In the genomic region with DNA sequence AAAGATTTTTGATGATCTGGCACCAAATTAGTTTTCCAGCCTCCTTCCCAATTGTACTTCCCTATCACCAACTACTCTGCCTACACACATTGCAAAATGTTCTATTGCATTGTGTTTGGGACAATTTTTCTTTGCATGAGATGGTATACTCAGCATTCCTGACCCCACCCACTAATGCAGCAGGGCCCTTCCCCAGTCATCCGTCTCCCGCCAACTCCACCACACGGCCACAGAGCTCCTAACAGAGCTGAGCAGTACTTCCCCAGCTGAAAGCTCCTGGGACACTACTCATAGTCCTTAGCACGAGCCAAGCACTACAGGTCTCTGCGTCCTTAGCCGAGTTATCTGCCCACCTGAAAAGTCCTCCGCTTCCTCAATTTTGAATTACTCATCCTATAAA, we compare ENCODE assay signal across 18 cellular contexts. TPM values are rescaled to one million over a fixed set of nuclear protein-coding genes. Genes with fewer than 3 reads are reported as not detected.
DNase-seq lines count a peak whose midpoint lies in the region; ATAC-seq, FAIRE-seq and TF ChIP-seq lines count a peak whose summit lies in the region.
"Had no signal": no experiment of that assay in that cellular context is flagged by ENCODE, and none has a peak within 500 bp of the region (broad histone marks: within the 10 kb centered on the region; RNA-seq: fewer than 3 reads in every experiment).

No MANE protein-coding gene starts in this region.

- intact Hi-C loops in Panc1 (cut with micrococcal nuclease; ENCODE audit: unreplicated experiment) = no loop called here
- intact Hi-C loops in kidney (cut with DNase I) = no loop called here
- intact Hi-C loops in thyroid gland (cut with DNase I) = no loop called here

- H3K36me3 ChIP-seq in Panc1 (ENCODE audit: control insufficient read depth, insufficient read depth, low read length) (no peaks in the 10 kb centered on the region), kidney (ENCODE audit: control insufficient read depth in 1 of 2, insufficient read depth in 2 of 2, low read length in 2 of 2) (peaks cover 0 to 17% of the 10 kb centered on the region in 2 donors), thyroid gland (no peaks in the 10 kb centered on the region)
- H3K36me3 ChIP-seq: SJCRH30 had no signal

- DNase-seq in Daoy (ENCODE audit: low read depth) (peak; percentile 55), Panc1 (ENCODE audit: low read depth, low spot score) (no peak), choroid plexus epithelial cell (ENCODE audit: low read depth) (peak; percentile 14), iris pigment epithelial cell (ENCODE audit: low read depth) (peak; percentile 21), coronary artery (ENCODE audit: low spot score) (no peak), NCI-H146 treated with DMSO at 0.1 percent for 48 hours (lab: John Stamatoyannopoulos, UW; ENCODE audit: unreplicated experiment) (no peak), kidney (no peak), thyroid gland (no peak)
- DNase-seq: activated CD4-positive, CD25-positive, alpha-beta regulatory T cell treated with anti-CD3 and anti-CD28 coated beads, Interleukin-2, amount 50 U/mL, for 72 hours; activated naive CD8-positive, alpha-beta T cell treated with anti-CD3 and anti-CD28 coated beads, Interleukin-2, amount 10 ng/mL, durations not matched to agents 7 days and 5 days; CD4-positive, alpha-beta memory T cell; DMS79; erythroblast; NCI-H1436 treated with DMSO at 0.1 percent for 48 hours had no signal

- no peaks in the 10 kb centered on the region for H3K27me3 ChIP-seq in Panc1 (ENCODE audit: control insufficient read depth, insufficient read depth, low read length)
- H3K27me3 ChIP-seq in thyroid gland = no peaks in the 10 kb centered on the region
- H3K27me3 ChIP-seq: breast epithelium, SJCRH30 had no signal

- in situ Hi-C loops in Panc1 (cut with HindIII; ENCODE audit: low pct_unique_long_range_greater_than_20kb, low sequenced_read_pairs) = no loop called here

- ATAC-seq in Panc1 = 0 out of 2 replicates have a peak, but pooled peaks have one; percentile 36
- ATAC-seq: stimulated activated effector memory CD8-positive, alpha-beta T cell treated with anti-CD3 and anti-CD28 coated beads, Interleukin-12 subunit alpha, Interleukin-12 subunit beta, amount 100 ng/mL, for 72 hours had no signal

- no TSS peak for BruUV-seq in Panc1 (replicated peaks; lab: Mats Ljungman, UMichigan)

- no peak overlapping the region for H3K9ac ChIP-seq in kidney (ENCODE audit: low read length in 2 of 2)

- POLR2A ChIA-PET in Panc1 (lab: Charles Lee) = interaction anchor here (0.7 kb wide), 1 partner anchor 249 kb away, joined by 7 read pairs; no protein-coding TSS in a partner anchor

- no peak for TF ChIP-seq POLR2A in thyroid gland (IDR thresholded peaks at IDR 0.05)

- 93 to 96% methylated on average over 7 of the region's 7 CpGs for WGBS in thyroid gland, 2 donors

- FAIRE-seq in kidney (lab: Jason Lieb, UNC) = no peak

- TF ChIP-seq CTCF in Panc1 (IDR thresholded peaks at IDR 0.05) (no peak), choroid plexus epithelial cell (conservative IDR thresholded peaks at IDR 0.05; ENCODE audit: low read depth, low read length) (no peak), coronary artery (IDR thresholded peaks at IDR 0.05) (no peak), kidney (IDR thresholded peaks at IDR 0.05; ENCODE audit: borderline replicate concordance, extremely low read depth, insufficient read depth) (no peak), thyroid gland (IDR thresholded peaks at IDR 0.05) (no peak)

- no peaks in the 10 kb centered on the region for H3K4me1 ChIP-seq in Panc1 (ENCODE audit: control insufficient read depth, insufficient read depth, low read length)
- no peaks in the 10 kb centered on the region for H3K4me1 ChIP-seq in kidney (ENCODE audit: control insufficient read depth in 1 of 2, insufficient read depth in 1 of 2, low read depth in 1 of 2, low read length in 2 of 2)
- H3K4me1 ChIP-seq in thyroid gland = no peaks in the 10 kb centered on the region
- H3K4me1 ChIP-seq: breast epithelium had no signal

- CTCF ChIA-PET in Panc1 (lab: Charles Lee) = no interaction called here

- H3K9me3 ChIP-seq in Panc1 (ENCODE audit: control insufficient read depth, insufficient read depth, low read depth, low read length) (no peaks in the 10 kb centered on the region), kidney (ENCODE audit: control insufficient read depth in 1 of 2, low read length in 2 of 2) (no peaks in the 10 kb centered on the region), thyroid gland (no peaks in the 10 kb centered on the region)
- H3K9me3 ChIP-seq: breast epithelium, SJCRH30 had no signal

- H3K4me3 ChIP-seq in Panc1 (ENCODE audit: low read depth in 2 of 2, low read length in 2 of 2) (no peak overlapping the region), choroid plexus epithelial cell (ENCODE audit: low read depth, low read length) (no peak overlapping the region), coronary artery (no peak overlapping the region), kidney (ENCODE audit: low read length in 2 of 2) (no peak overlapping the region), thyroid gland (replicated peaks in 1 of 3) (no peak overlapping the region)
- H3K4me3 ChIP-seq: breast epithelium, SJCRH30 had no signal

- H3K27ac ChIP-seq in Panc1 (ENCODE audit: low read length) = no peak overlapping the region
- no peak overlapping the region for H3K27ac ChIP-seq in coronary artery
- no peak overlapping the region for H3K27ac ChIP-seq in kidney (ENCODE audit: low read depth in 2 of 2, low read length in 2 of 2)
- H3K27ac ChIP-seq in thyroid gland = no peak overlapping the region
- H3K27ac ChIP-seq: breast epithelium, SJCRH30 had no signal

RNA-seq across cellular contexts. Expression of gene TXNRD3, which starts 34.2 kb away (rescaled TPM):
- 4.6 and 7.3 TPM in 2 replicates for total RNA-seq in Daoy (2014; rRNA removed; shearing (Covaris generic))
- total RNA-seq in Panc1 (2021; ENCODE audit: unreplicated experiment) (17.2 TPM), kidney (12.1 TPM), thyroid gland (10 to 100 TPM; 14.4 to 21.3 (median 17.7) TPM)
- polyA plus RNA-seq in Panc1 (2012; ENCODE audit: insufficient read length) = 15.6 TPM
- polyA plus RNA-seq in kidney (ENCODE audit: insufficient read depth, low read depth, low replicate concordance) = 10.8 TPM
- total RNA-seq: OCI-LY7 had no signal

Comparison
In these comparisons a context has a peak if more than half of its experiments do, and no peak if none do; other contexts are left out.
1. DNase-seq: peak in Daoy (single experiment), choroid plexus epithelial cell (single experiment) and iris pigment epithelial cell (single experiment); none in Panc1 (single experiment), coronary artery (single experiment), NCI-H146 treated with DMSO at 0.1 percent for 48 hours (single experiment), kidney (single experiment) and thyroid gland (0 of 2).